25 cellular contexts compared by ENCODE assay signal in the genomic region with DNA sequence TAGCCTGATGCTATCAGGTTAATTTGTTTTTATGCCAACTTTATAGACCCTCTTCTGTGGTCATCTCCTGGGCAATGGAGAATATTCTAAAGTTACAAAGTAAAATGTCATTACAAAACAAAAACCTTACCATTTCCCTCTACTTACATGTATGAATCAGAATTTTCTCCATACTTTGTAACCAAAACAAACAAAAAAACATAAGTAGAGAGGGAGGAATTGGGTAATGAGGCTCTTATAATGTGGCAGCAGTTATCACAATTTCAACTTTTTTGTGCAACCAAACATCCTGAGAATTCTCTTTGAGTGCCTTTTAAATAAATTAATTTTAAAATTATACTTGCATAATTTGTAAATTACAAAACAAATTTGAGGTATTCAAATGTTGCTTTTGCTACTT.
"Had no signal": no experiment of that assay in that cellular context is flagged by ENCODE, and none has a peak within 500 bp of the region (broad histone marks: within the 10 kb centered on the region; RNA-seq: fewer than 3 reads in every experiment).

No MANE protein-coding gene starts in this region.

- H3K9me3 Mint-ChIP-seq: activated CD4-positive, alpha-beta memory T cell treated with anti-CD3 and anti-CD28 coated beads for 36 hours; activated CD4-positive, alpha-beta T cell treated with anti-CD3 and anti-CD28 coated beads, Interleukin-2, amount 10 ng/mL, durations not matched to agents 24 days and 14 days; activated naive CD4-positive, alpha-beta T cell treated with anti-CD3 and anti-CD28 coated beads for 36 hours; T-helper 2 cell treated with Interferon-gamma antibody and Interleukin-4, amounts not matched to agents 5 μg/mL and 100 μg/mL, for 36 hours had no signal

- H3K27me3 Mint-ChIP-seq: activated CD4-positive, alpha-beta memory T cell treated with anti-CD3 and anti-CD28 coated beads for 36 hours; activated CD4-positive, alpha-beta T cell treated with anti-CD3 and anti-CD28 coated beads, Interleukin-2, amount 10 ng/mL, durations not matched to agents 24 days and 14 days; activated naive CD8-positive, alpha-beta T cell; central memory CD8-positive, alpha-beta T cell had no signal

- H3K27me3 ChIP-seq: Peyer's patch, SJCRH30 had no signal

- H3K27ac Mint-ChIP-seq: activated CD4-positive, alpha-beta memory T cell treated with anti-CD3 and anti-CD28 coated beads for 36 hours; activated CD4-positive, alpha-beta T cell treated with anti-CD3 and anti-CD28 coated beads, Interleukin-2, amount 10 ng/mL, durations not matched to agents 24 days and 14 days; activated naive CD4-positive, alpha-beta T cell treated with anti-CD3 and anti-CD28 coated beads for 36 hours; activated naive CD8-positive, alpha-beta T cell; activated T-helper 17 cell treated with anti-CD3 and anti-CD28 coated beads, Interleukin-2, amount 50 U/mL, for 72 hours; T-helper 2 cell treated with Interferon-gamma antibody and Interleukin-4, amounts not matched to agents 5 μg/mL and 100 μg/mL, for 36 hours had no signal

- H3K4me3 ChIP-seq: Peyer's patch, SJCRH30 had no signal

- H3K36me3 ChIP-seq: Peyer's patch, SJCRH30 had no signal

- H3K9ac ChIP-seq: SK-N-SH had no signal

- H3K4me2 ChIP-seq: SK-N-SH had no signal

- ATAC-seq: activated T-helper 17 cell treated with anti-CD3 and anti-CD28 coated beads, Interleukin-2, amount 50 U/mL, for 72 hours had no signal

- DNase-seq: activated CD4-positive, alpha-beta memory T cell treated with anti-CD3 and anti-CD28 coated beads for 36 hours; activated CD4-positive, alpha-beta T cell treated with anti-CD3 and anti-CD28 coated beads, Interleukin-2, amount 10 ng/mL, durations not matched to agents 24 days and 14 days; activated CD4-positive, CD25-positive, alpha-beta regulatory T cell treated with anti-CD3 and anti-CD28 coated beads, Interleukin-2, amount 50 U/mL, for 72 hours; activated gamma-delta T cell; activated naive CD4-positive, alpha-beta T cell treated with anti-CD3 and anti-CD28 coated beads for 36 hours; activated T-cell treated with anti-CD3 and anti-CD28 coated beads for 4 hours; activated T-cell treated with anti-CD3 and anti-CD28 coated beads, Interleukin-2, amount 50 U/mL, for 48 hours; KG1; NCI-H1092; NCI-H1417 treated with DMSO at 0.1 percent for 48 hours; NCI-H1694; NCI-H2029; NCI-H345; NCI-H510A; NCI-H526 treated with DMSO at 0.1 percent for 48 hours; NCI-H82; Peyer's patch; Right ventricle myocardium superior; SJCRH30; SK-N-SH had no signal

- H3K4me1 ChIP-seq: Peyer's patch, SJCRH30 had no signal

- H3K9me3 ChIP-seq: Peyer's patch, SJCRH30, SK-N-SH had no signal

- H3K36me3 Mint-ChIP-seq: activated CD4-positive, alpha-beta memory T cell treated with anti-CD3 and anti-CD28 coated beads for 36 hours; activated naive CD8-positive, alpha-beta T cell had no signal

- H3K4me3 Mint-ChIP-seq: activated CD4-positive, alpha-beta memory T cell treated with anti-CD3 and anti-CD28 coated beads for 36 hours; activated CD4-positive, alpha-beta T cell treated with anti-CD3 and anti-CD28 coated beads, Interleukin-2, amount 10 ng/mL, durations not matched to agents 24 days and 14 days; activated naive CD4-positive, alpha-beta T cell treated with anti-CD3 and anti-CD28 coated beads for 36 hours; activated naive CD8-positive, alpha-beta T cell; activated T-helper 17 cell treated with anti-CD3 and anti-CD28 coated beads, Interleukin-2, amount 50 U/mL, for 72 hours; central memory CD8-positive, alpha-beta T cell; T-helper 2 cell treated with Interferon-gamma antibody and Interleukin-4, amounts not matched to agents 5 μg/mL and 100 μg/mL, for 36 hours had no signal

- H3K4me1 Mint-ChIP-seq: activated CD4-positive, alpha-beta T cell treated with anti-CD3 and anti-CD28 coated beads, Interleukin-2, amount 10 ng/mL, durations not matched to agents 24 days and 14 days; activated T-helper 17 cell treated with anti-CD3 and anti-CD28 coated beads, Interleukin-2, amount 50 U/mL, for 72 hours; central memory CD8-positive, alpha-beta T cell had no signal

- H3K27ac ChIP-seq: Peyer's patch, RWPE1, SJCRH30 had no signal
